In the genomic region with DNA sequence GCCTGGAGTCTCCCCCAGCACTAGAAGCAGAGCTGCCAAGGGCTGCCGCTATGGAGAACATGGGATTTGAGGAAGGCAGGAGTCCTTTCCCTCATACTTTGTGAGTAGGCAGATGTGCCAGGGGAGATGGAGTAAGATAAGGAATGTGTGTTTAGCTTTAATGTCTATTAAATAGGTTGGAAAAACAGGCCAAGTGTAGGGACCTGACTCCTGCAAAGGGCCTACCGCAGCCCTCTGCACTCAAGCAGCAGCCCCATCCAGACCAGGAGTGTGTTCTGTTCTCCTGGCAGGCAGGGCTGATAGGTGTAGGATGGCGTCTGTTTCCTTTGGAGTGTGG, we compare ENCODE assay signal across 10 cellular contexts. TPM values are rescaled to one million over a fixed set of nuclear protein-coding genes. Genes with fewer than 3 reads are reported as not detected.
A peak's percentile ranks its signal among the peaks of the same experiment; 100 is the strongest.
DNase-seq lines count a peak whose midpoint lies in the region; ATAC-seq and TF ChIP-seq lines count a peak whose summit lies in the region.
"Had no signal": no experiment of that assay in that cellular context is flagged by ENCODE, and none has a peak within 500 bp of the region (broad histone marks: within the 10 kb centered on the region; RNA-seq: fewer than 3 reads in every experiment).

No MANE protein-coding gene starts in this region.

- in situ Hi-C loops in G401 (cut with HindIII; ENCODE audit: low sequenced_read_pairs), result no loop called here

- no peak overlapping the region for H3K23ac ChIP-seq in trophoblast cell (ENCODE audit: low read length)

- H3K4me1 ChIP-seq in trophoblast cell (ENCODE audit: control insufficient read depth in 1 of 2, insufficient read depth in 2 of 2, low read length in 2 of 2), result peaks cover 4 to 10% of the 10 kb centered on the region in 2 experiments

- H3K79me2 ChIP-seq in trophoblast cell (ENCODE audit: control insufficient read depth, insufficient read depth, low read length, poor library complexity), result peaks cover 5% of the 10 kb centered on the region

- H3K36me3 Mint-ChIP-seq in T-helper 2 cell treated with Interferon-gamma antibody and Interleukin-4, amounts not matched to agents 5 μg/mL and 100 μg/mL, for 36 hours (ENCODE audit: low read depth), result peaks cover 21% of the 10 kb centered on the region
- peaks cover 10% of the 10 kb centered on the region for H3K36me3 Mint-ChIP-seq in activated naive CD8-positive, alpha-beta T cell treated with anti-CD3 and anti-CD28 coated beads, Interleukin-2, amount 10 ng/mL, durations not matched to agents 7 days and 5 days
- peaks cover 3% of the 10 kb centered on the region for H3K36me3 Mint-ChIP-seq in neural crest cell (ENCODE audit: low read depth)

- no peak overlapping the region for H4K8ac ChIP-seq in trophoblast cell (ENCODE audit: low read depth, low read length)

- no peak overlapping the region for H2BK120ac ChIP-seq in trophoblast cell (ENCODE audit: insufficient read depth, low read length, poor library complexity)

- no peak for TF ChIP-seq CTCF in neural crest cell (conservative IDR thresholded peaks at IDR 0.05)

- no peak overlapping the region for H3K14ac ChIP-seq in trophoblast cell (ENCODE audit: low read length)

- no peak overlapping the region for H3K9ac ChIP-seq in trophoblast cell (ENCODE audit: low read length)

- peaks cover 10% of the 10 kb centered on the region for H3K79me1 ChIP-seq in trophoblast cell (ENCODE audit: low read length)

- peaks cover 29% of the 10 kb centered on the region for H3K4me1 Mint-ChIP-seq in T-helper 2 cell treated with Interferon-gamma antibody and Interleukin-4, amounts not matched to agents 5 μg/mL and 100 μg/mL, for 36 hours (ENCODE audit: low read depth)
- H3K4me1 Mint-ChIP-seq in activated naive CD8-positive, alpha-beta T cell treated with anti-CD3 and anti-CD28 coated beads, Interleukin-2, amount 10 ng/mL, durations not matched to agents 7 days and 5 days, result peaks cover 27% of the 10 kb centered on the region
- H3K4me1 Mint-ChIP-seq in neural crest cell, result peaks cover 17% of the 10 kb centered on the region

- H2AFZ ChIP-seq in trophoblast cell (ENCODE audit: insufficient read depth, low read length, poor library complexity), result no peak overlapping the region

- POLR2A ChIA-PET in activated naive CD8-positive, alpha-beta T cell treated with anti-CD3 and anti-CD28 coated beads, Interleukin-2, amount 10 ng/mL, durations not matched to agents 7 days and 5 days (lab: Charles Lee), result interaction anchor here (1.5 to 6.7 kb wide), 3 partner anchors 12 to 65 kb away, joined by 3 to 138 read pairs (median 86); a partner anchor contains a TSS

- no peaks in the 10 kb centered on the region for H3K27me3 Mint-ChIP-seq in T-helper 2 cell treated with Interferon-gamma antibody and Interleukin-4, amounts not matched to agents 5 μg/mL and 100 μg/mL, for 36 hours (ENCODE audit: low read depth)
- no peaks in the 10 kb centered on the region for H3K27me3 Mint-ChIP-seq in activated naive CD8-positive, alpha-beta T cell treated with anti-CD3 and anti-CD28 coated beads, Interleukin-2, amount 10 ng/mL, durations not matched to agents 7 days and 5 days
- H3K27me3 Mint-ChIP-seq in neural crest cell (ENCODE audit: low read depth), result no peaks in the 10 kb centered on the region

- ATAC-seq in activated naive CD8-positive, alpha-beta T cell treated with anti-CD3 and anti-CD28 coated beads, Interleukin-2, amount 10 ng/mL, durations not matched to agents 7 days and 5 days (ENCODE audit: low read depth), result no peak

- no peak overlapping the region for H2BK12ac ChIP-seq in trophoblast cell (ENCODE audit: low read length)

- H3K4ac ChIP-seq in trophoblast cell (ENCODE audit: low read depth, low read length), result no peak overlapping the region

- no peaks in the 10 kb centered on the region for H3K27me3 ChIP-seq in trophoblast cell (ENCODE audit: insufficient read depth, low read length)
- H3K27me3 ChIP-seq: ascending aorta had no signal

- no peak overlapping the region for H3K4me2 ChIP-seq in trophoblast cell (ENCODE audit: low read length)

- H3K9me3 Mint-ChIP-seq in T-helper 2 cell treated with Interferon-gamma antibody and Interleukin-4, amounts not matched to agents 5 μg/mL and 100 μg/mL, for 36 hours, result no peaks in the 10 kb centered on the region
- no peaks in the 10 kb centered on the region for H3K9me3 Mint-ChIP-seq in activated naive CD8-positive, alpha-beta T cell treated with anti-CD3 and anti-CD28 coated beads, Interleukin-2, amount 10 ng/mL, durations not matched to agents 7 days and 5 days
- no peaks in the 10 kb centered on the region for H3K9me3 Mint-ChIP-seq in neural crest cell

- no peak overlapping the region for H4K12ac ChIP-seq in trophoblast cell (ENCODE audit: low read depth, low read length)

- no peak overlapping the region for H2BK5ac ChIP-seq in trophoblast cell (ENCODE audit: low read depth, low read length, poor library complexity)

- no peak overlapping the region for H4K91ac ChIP-seq in trophoblast cell (ENCODE audit: low read depth, low read length)

- H3K36me3 ChIP-seq in KOPT-K1 (ENCODE audit: insufficient read depth, low read length), result peaks cover 50% of the 10 kb centered on the region
- peaks cover 3% of the 10 kb centered on the region in 2 experiments for H3K36me3 ChIP-seq in trophoblast cell (ENCODE audit: control insufficient read depth in 1 of 2, insufficient read depth in 2 of 2, low read length in 2 of 2)
- H3K36me3 ChIP-seq: ascending aorta had no signal

- H3K27ac ChIP-seq in KOPT-K1 (ENCODE audit: low read depth, low read length, poor library complexity, severe bottlenecking) (peak overlapping the region; percentile 96), trophoblast cell (ENCODE audit: low read depth, low read length) (no peak overlapping the region)

- no peak for DNase-seq in T-helper 2 cell treated with Interferon-gamma antibody and Interleukin-4, amounts not matched to agents 5 μg/mL and 100 μg/mL, for 36 hours (ENCODE audit: low spot score)
- DNase-seq in T-helper 2 cell, result no peak
- no peak for DNase-seq in activated naive CD8-positive, alpha-beta T cell treated with anti-CD3 and anti-CD28 coated beads, Interleukin-2, amount 10 ng/mL, durations not matched to agents 7 days and 5 days
- no peak for DNase-seq in neural crest cell (ENCODE audit: low read depth, low spot score)
- DNase-seq in G401 (ENCODE audit: low spot score), result no peak
- no peak for DNase-seq in trophoblast cell
- no peak for DNase-seq in NCI-H2029 treated with DMSO at 0.1 percent for 48 hours (lab: John Stamatoyannopoulos, UW)
- DNase-seq: small intestine had no signal

- H3K27ac Mint-ChIP-seq in T-helper 2 cell treated with Interferon-gamma antibody and Interleukin-4, amounts not matched to agents 5 μg/mL and 100 μg/mL, for 36 hours, result peak overlapping the region; percentile 70
- H3K27ac Mint-ChIP-seq in activated naive CD8-positive, alpha-beta T cell treated with anti-CD3 and anti-CD28 coated beads, Interleukin-2, amount 10 ng/mL, durations not matched to agents 7 days and 5 days, result peak overlapping the region; percentile 89
- H3K27ac Mint-ChIP-seq in neural crest cell (ENCODE audit: unreplicated experiment), result no peak overlapping the region

- H3K4me3 ChIP-seq in trophoblast cell (ENCODE audit: low read depth, low read length), result no peak overlapping the region

- peak overlapping the region; percentile 81 for H3K4me3 Mint-ChIP-seq in T-helper 2 cell treated with Interferon-gamma antibody and Interleukin-4, amounts not matched to agents 5 μg/mL and 100 μg/mL, for 36 hours
- H3K4me3 Mint-ChIP-seq in activated naive CD8-positive, alpha-beta T cell treated with anti-CD3 and anti-CD28 coated beads, Interleukin-2, amount 10 ng/mL, durations not matched to agents 7 days and 5 days, result peak overlapping the region; percentile 89
- peak overlapping the region; percentile 53 for H3K4me3 Mint-ChIP-seq in neural crest cell

- H3K9me3 ChIP-seq in KOPT-K1 (ENCODE audit: insufficient read depth, low read length, poor library complexity, severe bottlenecking), result no peaks in the 10 kb centered on the region
- H3K9me3 ChIP-seq in trophoblast cell (ENCODE audit: insufficient read depth, low read depth, low read length), result peaks cover 2% of the 10 kb centered on the region
- H3K9me3 ChIP-seq: ascending aorta had no signal

- no CpG with 5 or more reads among the region's 3 CpGs for WGBS in trophoblast cell (ENCODE audit: extremely low coverage, insufficient coverage, insufficient read length)

- no peak overlapping the region for H3K18ac ChIP-seq in trophoblast cell (ENCODE audit: low read length)

- no peak overlapping the region for H2AK5ac ChIP-seq in trophoblast cell (ENCODE audit: low read length)

RNA-seq across cellular contexts. Expression of a gene that starts 1.8 kb away (rescaled TPM):
- 10 to 100 TPM; 44.4 to 44.8 TPM for total RNA-seq in activated naive CD8-positive, alpha-beta T cell treated with anti-CD3 and anti-CD28 coated beads, Interleukin-2, amount 10 ng/mL, durations not matched to agents 7 days and 5 days
- total RNA-seq in neural crest cell, result 13.8 and 15.9 TPM in 2 replicates
- total RNA-seq in G401 (2014; rRNA removed; shearing (Covaris generic)), result 12.1 and 15.1 TPM in 2 replicates
- polyA plus RNA-seq in trophoblast cell (2013), result 8.8 and 8.9 TPM in 2 replicates

RNA-seq across cellular contexts. Expression of a gene that starts 11.1 kb away (rescaled TPM):
- total RNA-seq in activated naive CD8-positive, alpha-beta T cell treated with anti-CD3 and anti-CD28 coated beads, Interleukin-2, amount 10 ng/mL, durations not matched to agents 7 days and 5 days, result 10 to 100 TPM; 34.0 to 36.1 TPM
- 84.7 and 86.4 TPM in 2 replicates for total RNA-seq in neural crest cell
- total RNA-seq in G401 (2014; rRNA removed; shearing (Covaris generic)), result 87.4 and 107 TPM in 2 replicates
- polyA plus RNA-seq in trophoblast cell (2013), result 44.9 and 45.1 TPM in 2 replicates

RNA-seq across cellular contexts. Expression of a gene that starts 11.4 kb away (rescaled TPM):
- total RNA-seq in activated naive CD8-positive, alpha-beta T cell treated with anti-CD3 and anti-CD28 coated beads, Interleukin-2, amount 10 ng/mL, durations not matched to agents 7 days and 5 days, result 10 to 100 TPM; 92.9 to 95.2 TPM
- total RNA-seq in neural crest cell, result 57.2 and 59.0 TPM in 2 replicates
- total RNA-seq in G401 (2014; rRNA removed; shearing (Covaris generic)), result 16.6 and 25.4 TPM in 2 replicates
- 29.6 and 29.8 TPM in 2 replicates for polyA plus RNA-seq in trophoblast cell (2013)

RNA-seq across cellular contexts. Expression of a gene that starts 16.4 kb away (rescaled TPM):
- 10 to 100 TPM; 26.7 to 27.9 TPM for total RNA-seq in activated naive CD8-positive, alpha-beta T cell treated with anti-CD3 and anti-CD28 coated beads, Interleukin-2, amount 10 ng/mL, durations not matched to agents 7 days and 5 days
- total RNA-seq in neural crest cell, result 15.7 and 18.6 TPM in 2 replicates
- 14.7 and 15.6 TPM in 2 replicates for total RNA-seq in G401 (2014; rRNA removed; shearing (Covaris generic))
- polyA plus RNA-seq in trophoblast cell (2013), result 8.9 and 10.2 TPM in 2 replicates
